Comparison of ENCODE assay signal across 1 cellular context in genomic region chr3:173395412-173396181, GRCh38.
TF ChIP-seq lines count a peak whose summit lies in the region.

No MANE protein-coding gene starts in this region.

TF ChIP-seq in HEK293, 187 proteins besides CTCF, POLR2A, EP300 and RAD21 (continued from another document and continues in another):
- TF ChIP-seq ZNF623 (tag by site-specific recombination; IDR thresholded peaks at IDR 0.05) (no peak), YY1 (tag by site-specific recombination; IDR thresholded peaks at IDR 0.05) (no peak), ZNF350 (tag by site-specific recombination; IDR thresholded peaks at IDR 0.05) (no peak), ZNF416 (tag by site-specific recombination; IDR thresholded peaks at IDR 0.05) (no peak), ZNF843 (tag by site-specific recombination; IDR thresholded peaks at IDR 0.05) (peak; percentile 60; the same call in 1 of the 2 replicates), ZNF473 (tag by site-specific recombination; IDR thresholded peaks at IDR 0.05) (no peak), ZNF658 (tag by site-specific recombination; IDR thresholded peaks at IDR 0.05) (no peak), ZNF600 (tag by site-specific recombination; IDR thresholded peaks at IDR 0.05) (peak; percentile 99), INSM2 (tag by site-specific recombination; IDR thresholded peaks at IDR 0.05) (no peak), ZNF174 (tag by site-specific recombination; IDR thresholded peaks at IDR 0.05) (no peak), KLF9 (tag by site-specific recombination; IDR thresholded peaks at IDR 0.05; ENCODE audit: low read depth) (peak; percentile 75), HOXA7 (CRISPR knock-in tag; IDR thresholded peaks at IDR 0.05; ENCODE audit: borderline replicate concordance) (no peak), ATF2 (tag by site-specific recombination; IDR thresholded peaks at IDR 0.05; ENCODE audit: low read depth) (no peak), ZNF624 (tag by site-specific recombination; IDR thresholded peaks at IDR 0.05) (no peak), REPIN1 (tag by site-specific recombination; IDR thresholded peaks at IDR 0.05; ENCODE audit: low read depth) (0 out of 2 replicates have a peak, but pooled peaks have one; percentile 51), ZNF555 (tag by site-specific recombination; conservative IDR thresholded peaks at IDR 0.05) (no peak), ZFP69B (tag by site-specific recombination; IDR thresholded peaks at IDR 0.05) (peak; percentile 81), RBAK (tag by site-specific recombination; IDR thresholded peaks at IDR 0.05) (no peak), ZNF175 (tag by site-specific recombination; IDR thresholded peaks at IDR 0.05) (no peak; the same call in 1 of the 2 replicates), ZNF670 (tag by site-specific recombination; IDR thresholded peaks at IDR 0.05; ENCODE audit: low read depth) (no peak), MYNN (tag by site-specific recombination; IDR thresholded peaks at IDR 0.05; ENCODE audit: borderline replicate concordance) (peak; percentile 18; the same call in 1 of the 2 replicates), ZNF114 (tag by site-specific recombination; IDR thresholded peaks at IDR 0.05) (no peak), ZNF596 (tag by site-specific recombination; IDR thresholded peaks at IDR 0.05) (no peak), ZNF830 (tag by site-specific recombination; IDR thresholded peaks at IDR 0.05; ENCODE audit: low read depth) (no peak), ZNF610 (tag by site-specific recombination; IDR thresholded peaks at IDR 0.05; ENCODE audit: borderline replicate concordance) (peak; percentile 97), SP7 (tag by site-specific recombination; IDR thresholded peaks at IDR 0.05) (peak; percentile 34), ZNF132 (tag by site-specific recombination; IDR thresholded peaks at IDR 0.05; ENCODE audit: borderline replicate concordance) (no peak), ZNF146 (tag by site-specific recombination; IDR thresholded peaks at IDR 0.05) (no peak; the same call in none of the 2 replicates), ZNF654 (tag by site-specific recombination; IDR thresholded peaks at IDR 0.05; ENCODE audit: low read depth) (no peak), ZNF521 (tag by site-specific recombination; IDR thresholded peaks at IDR 0.05) (no peak), ZSCAN23 (tag by site-specific recombination; IDR thresholded peaks at IDR 0.05) (no peak), ZNF792 (tag by site-specific recombination; IDR thresholded peaks at IDR 0.05) (peak; percentile 67; the same call in 1 of the 2 replicates), ZNF394 (tag by site-specific recombination; IDR thresholded peaks at IDR 0.05; ENCODE audit: borderline replicate concordance) (0 out of 2 replicates have a peak, but pooled peaks have one; percentile 20), ZBTB21 (tag by site-specific recombination; IDR thresholded peaks at IDR 0.05) (peak; percentile 71; the same call in 1 of the 2 replicates), ZNF621 (tag by site-specific recombination; IDR thresholded peaks at IDR 0.05) (no peak), ZXDB (tag by site-specific recombination; IDR thresholded peaks at IDR 0.05) (peak; percentile 67), ZBTB26 (tag by site-specific recombination; optimal IDR thresholded peaks at IDR 0.05) (peak; percentile 100), ZNF768 (tag by site-specific recombination; IDR thresholded peaks at IDR 0.05) (no peak), ZNF433 (tag by site-specific recombination; IDR thresholded peaks at IDR 0.05; ENCODE audit: low read depth) (no peak), SP2 (tag by site-specific recombination; IDR thresholded peaks at IDR 0.05) (peak; percentile 96), ZNF404 (tag by site-specific recombination; IDR thresholded peaks at IDR 0.05) (no peak), ZNF311 (tag by site-specific recombination; IDR thresholded peaks at IDR 0.05; ENCODE audit: borderline replicate concordance) (no peak), ZNF37A (tag by site-specific recombination; IDR thresholded peaks at IDR 0.05) (no peak), ZNF239 (tag by site-specific recombination; IDR thresholded peaks at IDR 0.05) (no peak; the same call in 1 of the 2 replicates), ZNF626 (tag by site-specific recombination; IDR thresholded peaks at IDR 0.05) (no peak), ZNF548 (tag by site-specific recombination; IDR thresholded peaks at IDR 0.05) (no peak), ZNF529 (tag by site-specific recombination; IDR thresholded peaks at IDR 0.05; ENCODE audit: insufficient replicate concordance) (no peak), ZNF677 (tag by site-specific recombination; IDR thresholded peaks at IDR 0.05) (no peak), ZNF560 (tag by site-specific recombination; IDR thresholded peaks at IDR 0.05; ENCODE audit: borderline replicate concordance) (0 out of 2 replicates have a peak, but pooled peaks have one; percentile 46), SETDB1 (IDR thresholded peaks at IDR 0.05; ENCODE audit: insufficient read length, low read length) (no peak), GLIS1 (tag by site-specific recombination; IDR thresholded peaks at IDR 0.05) (peak; percentile 96), ZNF184 (tag by site-specific recombination; IDR thresholded peaks at IDR 0.05) (no peak), ZNF561 (tag by site-specific recombination; IDR thresholded peaks at IDR 0.05; ENCODE audit: borderline replicate concordance) (peak; percentile 53; the same call in 1 of the 2 replicates), ZNF16 (tag by site-specific recombination; IDR thresholded peaks at IDR 0.05; ENCODE audit: low read depth) (no peak)
- TF ChIP-seq, protein P1, sequence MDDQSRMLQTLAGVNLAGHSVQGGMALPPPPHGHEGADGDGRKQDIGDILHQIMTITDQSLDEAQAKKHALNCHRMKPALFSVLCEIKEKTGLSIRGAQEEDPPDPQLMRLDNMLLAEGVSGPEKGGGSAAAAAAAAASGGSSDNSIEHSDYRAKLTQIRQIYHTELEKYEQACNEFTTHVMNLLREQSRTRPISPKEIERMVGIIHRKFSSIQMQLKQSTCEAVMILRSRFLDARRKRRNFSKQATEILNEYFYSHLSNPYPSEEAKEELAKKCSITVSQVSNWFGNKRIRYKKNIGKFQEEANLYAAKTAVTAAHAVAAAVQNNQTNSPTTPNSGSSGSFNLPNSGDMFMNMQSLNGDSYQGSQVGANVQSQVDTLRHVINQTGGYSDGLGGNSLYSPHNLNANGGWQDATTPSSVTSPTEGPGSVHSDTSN (CRISPR knock-in tag; IDR thresholded peaks at IDR 0.05): no peak
- TF ChIP-seq, protein P2, sequence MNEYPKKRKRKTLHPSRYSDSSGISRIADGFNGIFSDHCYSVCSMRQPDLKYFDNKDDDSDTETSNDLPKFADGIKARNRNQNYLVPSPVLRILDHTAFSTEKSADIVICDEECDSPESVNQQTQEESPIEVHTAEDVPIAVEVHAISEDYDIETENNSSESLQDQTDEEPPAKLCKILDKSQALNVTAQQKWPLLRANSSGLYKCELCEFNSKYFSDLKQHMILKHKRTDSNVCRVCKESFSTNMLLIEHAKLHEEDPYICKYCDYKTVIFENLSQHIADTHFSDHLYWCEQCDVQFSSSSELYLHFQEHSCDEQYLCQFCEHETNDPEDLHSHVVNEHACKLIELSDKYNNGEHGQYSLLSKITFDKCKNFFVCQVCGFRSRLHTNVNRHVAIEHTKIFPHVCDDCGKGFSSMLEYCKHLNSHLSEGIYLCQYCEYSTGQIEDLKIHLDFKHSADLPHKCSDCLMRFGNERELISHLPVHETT (tag by site-specific recombination; IDR thresholded peaks at IDR 0.05): 0 out of 2 replicates have a peak, but pooled peaks have one; percentile 20
- TF ChIP-seq, protein P3, sequence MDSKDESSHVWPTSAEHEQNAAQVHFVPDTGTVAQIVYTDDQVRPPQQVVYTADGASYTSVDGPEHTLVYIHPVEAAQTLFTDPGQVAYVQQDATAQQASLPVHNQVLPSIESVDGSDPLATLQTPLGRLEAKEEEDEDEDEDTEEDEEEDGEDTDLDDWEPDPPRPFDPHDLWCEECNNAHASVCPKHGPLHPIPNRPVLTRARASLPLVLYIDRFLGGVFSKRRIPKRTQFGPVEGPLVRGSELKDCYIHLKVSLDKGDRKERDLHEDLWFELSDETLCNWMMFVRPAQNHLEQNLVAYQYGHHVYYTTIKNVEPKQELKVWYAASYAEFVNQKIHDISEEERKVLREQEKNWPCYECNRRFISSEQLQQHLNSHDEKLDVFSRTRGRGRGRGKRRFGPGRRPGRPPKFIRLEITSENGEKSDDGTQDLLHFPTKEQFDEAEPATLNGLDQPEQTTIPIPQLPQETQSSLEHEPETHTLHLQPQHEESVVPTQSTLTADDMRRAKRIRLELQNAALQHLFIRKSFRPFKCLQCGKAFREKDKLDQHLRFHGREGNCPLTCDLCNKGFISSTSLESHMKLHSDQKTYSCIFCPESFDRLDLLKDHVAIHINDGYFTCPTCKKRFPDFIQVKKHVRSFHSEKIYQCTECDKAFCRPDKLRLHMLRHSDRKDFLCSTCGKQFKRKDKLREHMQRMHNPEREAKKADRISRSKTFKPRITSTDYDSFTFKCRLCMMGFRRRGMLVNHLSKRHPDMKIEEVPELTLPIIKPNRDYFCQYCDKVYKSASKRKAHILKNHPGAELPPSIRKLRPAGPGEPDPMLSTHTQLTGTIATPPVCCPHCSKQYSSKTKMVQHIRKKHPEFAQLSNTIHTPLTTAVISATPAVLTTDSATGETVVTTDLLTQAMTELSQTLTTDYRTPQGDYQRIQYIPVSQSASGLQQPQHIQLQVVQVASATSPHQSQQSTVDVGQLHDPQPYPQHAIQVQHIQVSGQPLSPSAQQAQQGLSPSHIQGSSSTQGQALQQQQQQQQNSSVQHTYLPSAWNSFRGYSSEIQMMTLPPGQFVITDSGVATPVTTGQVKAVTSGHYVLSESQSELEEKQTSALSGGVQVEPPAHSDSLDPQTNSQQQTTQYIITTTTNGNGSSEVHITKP (tag by site-specific recombination; IDR thresholded peaks at IDR 0.05): peak; percentile 95
- TF ChIP-seq, protein P4, sequence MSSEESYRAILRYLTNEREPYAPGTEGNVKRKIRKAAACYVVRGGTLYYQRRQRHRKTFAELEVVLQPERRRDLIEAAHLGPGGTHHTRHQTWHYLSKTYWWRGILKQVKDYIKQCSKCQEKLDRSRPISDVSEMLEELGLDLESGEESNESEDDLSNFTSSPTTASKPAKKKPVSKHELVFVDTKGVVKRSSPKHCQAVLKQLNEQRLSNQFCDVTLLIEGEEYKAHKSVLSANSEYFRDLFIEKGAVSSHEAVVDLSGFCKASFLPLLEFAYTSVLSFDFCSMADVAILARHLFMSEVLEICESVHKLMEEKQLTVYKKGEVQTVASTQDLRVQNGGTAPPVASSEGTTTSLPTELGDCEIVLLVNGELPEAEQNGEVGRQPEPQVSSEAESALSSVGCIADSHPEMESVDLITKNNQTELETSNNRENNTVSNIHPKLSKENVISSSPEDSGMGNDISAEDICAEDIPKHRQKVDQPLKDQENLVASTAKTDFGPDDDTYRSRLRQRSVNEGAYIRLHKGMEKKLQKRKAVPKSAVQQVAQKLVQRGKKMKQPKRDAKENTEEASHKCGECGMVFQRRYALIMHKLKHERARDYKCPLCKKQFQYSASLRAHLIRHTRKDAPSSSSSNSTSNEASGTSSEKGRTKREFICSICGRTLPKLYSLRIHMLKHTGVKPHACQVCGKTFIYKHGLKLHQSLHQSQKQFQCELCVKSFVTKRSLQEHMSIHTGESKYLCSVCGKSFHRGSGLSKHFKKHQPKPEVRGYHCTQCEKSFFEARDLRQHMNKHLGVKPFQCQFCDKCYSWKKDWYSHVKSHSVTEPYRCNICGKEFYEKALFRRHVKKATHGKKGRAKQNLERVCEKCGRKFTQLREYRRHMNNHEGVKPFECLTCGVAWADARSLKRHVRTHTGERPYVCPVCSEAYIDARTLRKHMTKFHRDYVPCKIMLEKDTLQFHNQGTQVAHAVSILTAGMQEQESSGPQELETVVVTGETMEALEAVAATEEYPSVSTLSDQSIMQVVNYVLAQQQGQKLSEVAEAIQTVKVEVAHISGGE (tag by site-specific recombination; conservative IDR thresholded peaks at IDR 0.05; ENCODE audit: low read depth): no peak; the same call in none of the 2 replicates
